Comparison of ENCODE assay signal across 12 cellular contexts in genomic region chr2:212968284-212969081, GRCh38.
DNase-seq lines count a peak whose midpoint lies in the region; ATAC-seq and TF ChIP-seq lines count a peak whose summit lies in the region.
"Had no signal": no experiment of that assay in that cellular context is flagged by ENCODE, and none has a peak within 500 bp of the region (broad histone marks: within the 10 kb centered on the region; RNA-seq: fewer than 3 reads in every experiment).

No MANE protein-coding gene starts in this region.

- no peaks in the 10 kb centered on the region for H3K9me3 ChIP-seq in HUES6 (ENCODE audit: control insufficient read depth, insufficient read depth, low read depth, low read length)
- H3K9me3 ChIP-seq in sigmoid colon: no peaks in the 10 kb centered on the region

- H3K4me1 ChIP-seq in HUES6 (ENCODE audit: control insufficient read depth, insufficient read depth, low read length): peaks cover 13% of the 10 kb centered on the region; the same call in 1 of the 2 replicates
- H3K4me1 ChIP-seq in sigmoid colon: no peaks in the 10 kb centered on the region

- DNase-seq in islet precursor cell (peak; percentile 65), sigmoid colon (no peak), iPS-NIHi7 (ENCODE audit: extremely low spot score) (no peak), HK-2 (ENCODE audit: unreplicated experiment) (no peak), nucleus accumbens (lab: John Stamatoyannopoulos, UW) (no peak)
- DNase-seq: activated CD4-positive, alpha-beta T cell treated with anti-CD3 and anti-CD28 coated beads for 4 hours; DMS153; foreskin melanocyte had no signal

- no peak overlapping the region for H3K9ac ChIP-seq in HUES6 (ENCODE audit: low read length)

- ATAC-seq in GM18520 (IDR thresholded peaks at IDR 0.05; ENCODE audit: unreplicated experiment) (peak; percentile 71), GM21576 (IDR thresholded peaks at IDR 0.05; ENCODE audit: unreplicated experiment) (peak; percentile 57)

- TF ChIP-seq CTCF in sigmoid colon (IDR thresholded peaks at IDR 0.05): no peak

- no peak for TF ChIP-seq EP300 in sigmoid colon (IDR thresholded peaks at IDR 0.05)

- 67 to 85% methylated on average over 4 of the region's 4 CpGs for whole genome bisulfite sequencing in sigmoid colon, 2 donors

- intact Hi-C loops in sigmoid colon (cut with DNase I): no loop called here

- H3K36me3 ChIP-seq in HUES6 (ENCODE audit: control insufficient read depth, insufficient read depth, low read length) (no peaks in the 10 kb centered on the region), sigmoid colon (no peaks in the 10 kb centered on the region)

- H3K4me3 ChIP-seq in HUES6 (ENCODE audit: low read depth, low read length): no peak overlapping the region
- no peak overlapping the region for H3K4me3 ChIP-seq in sigmoid colon
- H3K4me3 ChIP-seq: lung had no signal

- no peak for TF ChIP-seq POLR2A in sigmoid colon (IDR thresholded peaks at IDR 0.05)

- H3K27ac ChIP-seq in HUES6 (ENCODE audit: low read depth, low read length) (0 out of 2 replicates have a peak overlapping the region, but pooled peaks have one; percentile 9), sigmoid colon (no peak overlapping the region)

- H3K27me3 ChIP-seq in HUES6 (ENCODE audit: control insufficient read depth, insufficient read depth, low read length) (no peaks in the 10 kb centered on the region), sigmoid colon (no peaks in the 10 kb centered on the region)
